Comparison of ENCODE assay signal across 9 cellular contexts in the genomic region with DNA sequence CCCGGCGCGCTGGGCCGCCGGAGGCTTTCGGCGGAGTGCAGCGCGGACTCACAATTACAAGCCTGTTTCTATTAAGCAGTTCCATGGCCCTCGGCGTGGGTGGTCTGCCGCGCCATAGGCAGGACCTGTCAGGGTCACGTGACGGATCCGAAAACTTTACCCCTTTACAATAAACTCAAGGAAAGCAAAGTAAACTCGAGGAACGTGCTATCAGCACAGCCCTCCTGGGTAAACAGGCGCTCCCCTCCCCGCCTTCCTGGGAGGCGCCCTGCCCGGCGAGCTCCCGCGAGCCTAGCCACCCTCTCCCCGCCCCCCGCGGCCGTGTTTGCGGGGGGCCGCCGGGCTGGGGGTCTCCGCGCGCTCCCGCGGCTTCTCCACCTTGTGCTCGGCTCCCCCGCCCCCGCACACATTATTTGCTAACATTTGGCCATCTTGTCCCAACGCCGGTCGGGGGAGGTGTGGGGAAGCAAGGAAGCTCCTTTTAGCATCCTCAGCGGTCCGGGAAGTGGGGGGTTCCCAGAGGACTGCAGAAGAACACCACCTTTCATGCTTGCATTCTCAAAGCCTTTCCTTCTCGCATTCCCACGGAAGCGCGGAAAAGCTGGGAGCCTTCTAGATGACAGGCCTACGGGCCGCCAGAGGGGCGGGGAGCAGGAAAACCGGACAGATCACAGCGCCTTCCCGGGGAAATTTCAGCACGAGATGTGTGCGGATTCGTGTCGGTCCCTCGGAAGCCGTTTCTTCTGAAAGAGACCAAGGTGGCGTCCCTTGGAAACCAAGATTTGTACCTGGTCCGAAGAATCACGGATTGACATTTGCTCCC. TPM values are rescaled to one million over a fixed set of nuclear protein-coding genes. Genes with fewer than 3 reads are reported as not detected.
DNase-seq lines count a peak whose midpoint lies in the region; ATAC-seq and TF ChIP-seq lines count a peak whose summit lies in the region.
"Had no signal": no experiment of that assay in that cellular context is flagged by ENCODE, and none has a peak within 500 bp of the region (broad histone marks: within the 10 kb centered on the region; RNA-seq: fewer than 3 reads in every experiment).

A gene (minus strand): TSS at position 236 of the 823 bp plus-strand sequence.

- H4K20me1 ChIP-seq in SK-N-SH (ENCODE audit: insufficient read depth) (no peaks in the 10 kb centered on the region), mammary epithelial cell (ENCODE audit: insufficient read depth, low read length) (no peaks in the 10 kb centered on the region)

- intact Hi-C loops in mammary epithelial cell (cut with micrococcal nuclease): no loop called here

- CTCF ChIA-PET in SK-N-SH (lab: Yijun Ruan, JAX) (interaction anchor here (1.2 kb wide), 1 partner anchor 11 kb away, joined by 3 read pairs; no protein-coding TSS in a partner anchor), mammary epithelial cell (lab: Charles Lee; ENCODE audit: low non-redundant PET) (interaction anchor here (0.6 kb wide), 1 partner anchor 701 kb away, joined by 3 read pairs; no protein-coding TSS in a partner anchor)

- H3K9me2 ChIP-seq in SK-N-SH: no peaks in the 10 kb centered on the region

- ATAC-seq in HG02970 (IDR thresholded peaks at IDR 0.05; ENCODE audit: low FRiP score, unreplicated experiment) (no peak), HG03565 (IDR thresholded peaks at IDR 0.05; ENCODE audit: unreplicated experiment) (no peak)

- H3K4me1 ChIP-seq in SK-N-SH (ENCODE audit: control insufficient read depth in 1 of 2, insufficient read depth in 2 of 2, low read depth in 1 of 2, low read length in 1 of 2) (peaks cover 7 to 21% of the 10 kb centered on the region in 2 experiments; a peak in 3 of 4 replicates), mammary epithelial cell (ENCODE audit: insufficient read depth, low read length) (peaks cover 6% of the 10 kb centered on the region), skeletal muscle satellite cell (ENCODE audit: control insufficient read depth, insufficient read depth, low read length) (peaks cover 13% of the 10 kb centered on the region)

- H3F3A ChIP-seq in SK-N-SH (replicated peaks; ENCODE audit: insufficient read depth): peaks cover 15% of the 10 kb centered on the region

- BruUV-seq in mammary epithelial cell (replicated peaks; lab: Mats Ljungman, UMichigan): no TSS peak

- H3K9me3 ChIP-seq in SK-N-SH (no peaks in the 10 kb centered on the region), mammary epithelial cell (replicated peaks; ENCODE audit: insufficient read depth, low read length) (peaks cover 2% of the 10 kb centered on the region), skeletal muscle satellite cell (replicated peaks; ENCODE audit: low read length) (peaks cover 3% of the 10 kb centered on the region)

- H2AFZ ChIP-seq in SK-N-SH (ENCODE audit: low read depth) (peak within 1 kb of the TSS; percentile 90), mammary epithelial cell (ENCODE audit: low read depth, low read length) (peak within 1 kb of the TSS; percentile 96)

- WGBS in SK-N-SH (ENCODE audit: low lambda C conversion rate): 32% methylated on average over 31 of the region's 64 CpGs
- WGBS in mammary epithelial cell (ENCODE audit: low coverage, missing lambda C conversion rate): 14% methylated on average over 34 of the region's 64 CpGs

- TF ChIP-seq EP300 in SK-N-SH (IDR thresholded peaks at IDR 0.05; ENCODE audit: borderline replicate concordance in 1 of 2, low read depth in 1 of 2, low read length in 1 of 2): no peak

- in situ Hi-C loops in mammary epithelial cell (cut with MboI; ENCODE audit: low sequenced_read_pairs in 2 of 2): loop anchor here (10.0 to 25.0 kb wide), 3 partner anchors 92 to 370 kb away; a partner anchor contains a TSS

- H3K4me2 ChIP-seq in SK-N-SH (peak within 1 kb of the TSS; percentile 97), mammary epithelial cell (ENCODE audit: insufficient read depth, low read depth, low read length) (peak within 1 kb of the TSS; percentile 99), skeletal muscle satellite cell (ENCODE audit: low read length) (peak within 1 kb of the TSS; percentile 99)

- DNase-seq in NCI-H146 (lab: John Stamatoyannopoulos, UW) (peak; percentile 9), NCI-H146 treated with DMSO at 0.1 percent for 48 hours (lab: John Stamatoyannopoulos, UW; ENCODE audit: unreplicated experiment) (no peak), SK-N-SH (peak; percentile 83), mammary epithelial cell (peak; percentile 46), iris pigment epithelial cell (ENCODE audit: low read depth) (peak; percentile 63)
- DNase-seq: DND-41 had no signal

- H3K36me3 ChIP-seq in SK-N-SH (replicated peaks in 1 of 2; ENCODE audit: control insufficient read depth in 1 of 2, insufficient read depth in 2 of 2, low read length in 1 of 2) (no peaks in the 10 kb centered on the region), mammary epithelial cell (ENCODE audit: insufficient read depth, low read length) (no peaks in the 10 kb centered on the region), skeletal muscle satellite cell (ENCODE audit: insufficient read depth, low read length) (no peaks in the 10 kb centered on the region)

- H3K9ac ChIP-seq in SK-N-SH (peak within 1 kb of the TSS; percentile 7; the same call in 1 of the 2 replicates), mammary epithelial cell (ENCODE audit: insufficient read depth, low read length) (no peak within 1 kb of the TSS), skeletal muscle satellite cell (ENCODE audit: low read depth, low read length) (peak within 1 kb of the TSS; percentile 48)

- H3K4me3 ChIP-seq in SK-N-SH (ENCODE audit: low read depth in 2 of 2, low read length in 1 of 2) (peak within 1 kb of the TSS; percentile 63 to 74), mammary epithelial cell (replicated peaks in 1 of 3; ENCODE audit: insufficient read depth in 1 of 3, low read depth in 2 of 3, low read length in 3 of 3) (peak within 1 kb of the TSS; percentile 48 to 77 (median 61)), skeletal muscle satellite cell (ENCODE audit: low read length) (peak within 1 kb of the TSS; percentile 83)

- H3K79me2 ChIP-seq in SK-N-SH (ENCODE audit: insufficient read depth): peaks cover 1% of the 10 kb centered on the region; the same call in 1 of the 2 replicates
- H3K79me2 ChIP-seq in mammary epithelial cell (ENCODE audit: insufficient read depth, low read length): peaks cover 10% of the 10 kb centered on the region

- POLR2A ChIA-PET in SK-N-SH (lab: Yijun Ruan, JAX): interaction anchor here (1.2 kb wide), 1 partner anchor 359 kb away, joined by 3 read pairs; a partner anchor contains a TSS

- TF ChIP-seq CTCF in SK-N-SH (IDR thresholded peaks at IDR 0.05) (no peak), mammary epithelial cell (conservative IDR thresholded peaks at IDR 0.05 in 1 of 2, IDR thresholded peaks at IDR 0.05 in 1 of 2; ENCODE audit: extremely low read depth in 1 of 2, insufficient read depth in 1 of 2, low read depth in 1 of 2, low read length in 2 of 2) (no peak)

- H3K27me3 ChIP-seq in SK-N-SH (ENCODE audit: insufficient read depth) (0 out of 2 replicates have a peak, but pooled peaks cover 7% of the 10 kb centered on the region), mammary epithelial cell (ENCODE audit: insufficient read depth, low read length) (no peaks in the 10 kb centered on the region), skeletal muscle satellite cell (ENCODE audit: control insufficient read depth, insufficient read depth, low read length) (peaks cover 42% of the 10 kb centered on the region)

- H3K27ac ChIP-seq in SK-N-SH (ENCODE audit: low read depth in 2 of 2, low read length in 1 of 2) (peak within 1 kb of the TSS in 1 of 2 experiments; percentile 67; a peak in 1 of 4 replicates), mammary epithelial cell (ENCODE audit: insufficient read depth, low read depth, low read length) (no peak within 1 kb of the TSS)

- dilution Hi-C loops in mammary epithelial cell (cut with HindIII; ENCODE audit: low sequenced_read_pairs): no loop called here

- 0 out of 2 replicates have a peak, but pooled peaks have one; percentile 1 for TF ChIP-seq RAD21 in SK-N-SH (IDR thresholded peaks at IDR 0.05; ENCODE audit: low read length)

TF ChIP-seq in SK-N-SH, 30 proteins besides CTCF, POLR2A, EP300 and RAD21:
- TF ChIP-seq CHD2 (IDR thresholded peaks at IDR 0.05; ENCODE audit: low read length, partially characterized antibody) (no peak), ELF1 (IDR thresholded peaks at IDR 0.05) (no peak), MXI1 (IDR thresholded peaks at IDR 0.05; ENCODE audit: low read depth, low read length) (peak; percentile 84), SIN3A (IDR thresholded peaks at IDR 0.05; ENCODE audit: borderline replicate concordance, low read depth, low read length) (no peak), POLR2AphosphoS5 (IDR thresholded peaks at IDR 0.05; ENCODE audit: low read depth, low read length) (no peak), EZH2phosphoT487 (IDR thresholded peaks at IDR 0.05; ENCODE audit: borderline replicate concordance, low read depth) (no peak), RFX5 (IDR thresholded peaks at IDR 0.05; ENCODE audit: low read length) (no peak)
- TF ChIP-seq, protein P1, sequence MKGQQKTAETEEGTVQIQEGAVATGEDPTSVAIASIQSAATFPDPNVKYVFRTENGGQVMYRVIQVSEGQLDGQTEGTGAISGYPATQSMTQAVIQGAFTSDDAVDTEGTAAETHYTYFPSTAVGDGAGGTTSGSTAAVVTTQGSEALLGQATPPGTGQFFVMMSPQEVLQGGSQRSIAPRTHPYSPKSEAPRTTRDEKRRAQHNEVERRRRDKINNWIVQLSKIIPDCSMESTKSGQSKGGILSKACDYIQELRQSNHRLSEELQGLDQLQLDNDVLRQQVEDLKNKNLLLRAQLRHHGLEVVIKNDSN (IDR thresholded peaks at IDR 0.05; ENCODE audit: borderline replicate concordance, low read depth): peak; percentile 75

RNA-seq across cellular contexts. Expression of the gene that starts here (rescaled TPM):
- polyA plus RNA-seq in SK-N-SH (2012; rRNA removed): 1.7 and 3.3 TPM in 2 replicates
- 2.2 and 2.4 TPM in 2 replicates for polyA plus RNA-seq in SK-N-SH (2012; cell fraction: cytosol; rRNA removed)
- 6.2 and 7.2 TPM in 2 replicates for polyA plus RNA-seq in SK-N-SH (2012; cell fraction: nucleus; rRNA removed)
- 1 to 10 TPM; 5.0 to 7.0 TPM for total RNA-seq in mammary epithelial cell
- 1.7 TPM for polyA plus RNA-seq in mammary epithelial cell
- 9.3 TPM for polyA minus RNA-seq in mammary epithelial cell
- 3.5 and 3.9 TPM in 2 replicates for total RNA-seq in skeletal muscle satellite cell (2012; rRNA removed)
